8 cellular contexts compared by ENCODE assay signal in genomic region chr6:26158581-26159416, GRCh38.
DNase-seq lines count a peak whose midpoint lies in the region; ATAC-seq and TF ChIP-seq lines count a peak whose summit lies in the region.

No MANE protein-coding gene starts in this region.

- H3K4me3 ChIP-seq in epithelial cell of proximal tubule (ENCODE audit: low read depth, low read length) (peak overlapping the region; percentile 62), mucosa of rectum (ENCODE audit: low read length in 2 of 2) (peak overlapping the region; percentile 82 to 93)

- H3K9ac ChIP-seq in mucosa of rectum (ENCODE audit: low read depth in 1 of 2, low read length in 2 of 2), result peak overlapping the region; percentile 75 to 96

- H3K4me1 Mint-ChIP-seq in activated CD8-positive, alpha-beta memory T cell treated with anti-CD3 and anti-CD28 coated beads, Interleukin-2, amount 10 ng/mL, durations not matched to agents 7 days and 5 days, result peaks cover 51% of the 10 kb centered on the region

- DNase-seq in activated CD4-positive, CD25-positive, alpha-beta regulatory T cell treated with anti-CD3 and anti-CD28 coated beads, Interleukin-2, amount 50 U/mL, for 72 hours, result peak; percentile 54
- DNase-seq in NCI-H748 (lab: John Stamatoyannopoulos, UW; ENCODE audit: unreplicated experiment) (peak; percentile 70), epithelial cell of proximal tubule (ENCODE audit: low read depth) (no peak), superior temporal gyrus (ENCODE audit: extremely low spot score) (peak; percentile 72), HuH-7.5 (ENCODE audit: low spot score) (no peak)
- peak; percentile 82 for DNase-seq in activated CD8-positive, alpha-beta memory T cell treated with anti-CD3 and anti-CD28 coated beads, Interleukin-2, amount 10 ng/mL, durations not matched to agents 7 days and 5 days

- peak overlapping the region; percentile 87 for H3K4me3 Mint-ChIP-seq in activated CD8-positive, alpha-beta memory T cell treated with anti-CD3 and anti-CD28 coated beads, Interleukin-2, amount 10 ng/mL, durations not matched to agents 7 days and 5 days

- peak overlapping the region; percentile 96 to 99 for H3K27ac ChIP-seq in mucosa of rectum (ENCODE audit: low read depth in 2 of 2, low read length in 2 of 2)

- peak overlapping the region; percentile 97 for H3K27ac Mint-ChIP-seq in activated CD8-positive, alpha-beta memory T cell treated with anti-CD3 and anti-CD28 coated beads, Interleukin-2, amount 10 ng/mL, durations not matched to agents 7 days and 5 days

- H3K9me3 ChIP-seq in mucosa of rectum (ENCODE audit: control insufficient read depth in 2 of 2, low read length in 2 of 2), result no peaks in the 10 kb centered on the region

- CTCF ChIA-PET in activated CD8-positive, alpha-beta memory T cell treated with anti-CD3 and anti-CD28 coated beads, Interleukin-2, amount 10 ng/mL, durations not matched to agents 7 days and 5 days (lab: Charles Lee), result interaction anchor here (0.8 to 7.1 kb wide), 14 partner anchors 9 to 151 kb away, joined by 3 to 101 read pairs (median 5); a partner anchor contains a TSS

- peaks cover 22 to 43% of the 10 kb centered on the region in 2 donors for H3K4me1 ChIP-seq in mucosa of rectum (ENCODE audit: control insufficient read depth in 2 of 2, insufficient read depth in 2 of 2, low read length in 2 of 2)

- no peaks in the 10 kb centered on the region for H3K36me3 ChIP-seq in mucosa of rectum (ENCODE audit: control insufficient read depth in 2 of 2, insufficient read depth in 2 of 2, low read length in 2 of 2)

- H3K36me3 Mint-ChIP-seq in activated CD8-positive, alpha-beta memory T cell treated with anti-CD3 and anti-CD28 coated beads, Interleukin-2, amount 10 ng/mL, durations not matched to agents 7 days and 5 days, result peaks cover 19% of the 10 kb centered on the region

- H3K9me3 Mint-ChIP-seq in activated CD8-positive, alpha-beta memory T cell treated with anti-CD3 and anti-CD28 coated beads, Interleukin-2, amount 10 ng/mL, durations not matched to agents 7 days and 5 days (ENCODE audit: low read depth), result no peaks in the 10 kb centered on the region

- no peaks in the 10 kb centered on the region for H3K27me3 ChIP-seq in mucosa of rectum (ENCODE audit: control insufficient read depth in 2 of 2, insufficient read depth in 2 of 2, low read length in 2 of 2)

- H3K27me3 Mint-ChIP-seq in activated CD8-positive, alpha-beta memory T cell treated with anti-CD3 and anti-CD28 coated beads, Interleukin-2, amount 10 ng/mL, durations not matched to agents 7 days and 5 days, result peaks cover 17% of the 10 kb centered on the region

- no peak for TF ChIP-seq CTCF in epithelial cell of proximal tubule (conservative IDR thresholded peaks at IDR 0.05; ENCODE audit: low read depth, low read length)

- no peak for ATAC-seq in activated CD4-positive, CD25-positive, alpha-beta regulatory T cell treated with anti-CD3 and anti-CD28 coated beads, Interleukin-2, amount 50 U/mL, for 24 hours
- ATAC-seq in activated CD8-positive, alpha-beta memory T cell treated with anti-CD3 and anti-CD28 coated beads, Interleukin-2, amount 10 ng/mL, durations not matched to agents 7 days and 5 days, result peak; percentile 5

Comparison
In these comparisons a context has a peak if more than half of its experiments do, and no peak if none do; other contexts are left out.
1. DNase-seq: peak in activated CD4-positive, CD25-positive, alpha-beta regulatory T cell treated with anti-CD3 and anti-CD28 coated beads, Interleukin-2, amount 50 U/mL, for 72 hours (single experiment), NCI-H748 (single experiment), activated CD8-positive, alpha-beta memory T cell treated with anti-CD3 and anti-CD28 coated beads, Interleukin-2, amount 10 ng/mL, durations not matched to agents 7 days and 5 days (single experiment) and superior temporal gyrus (single experiment); none in epithelial cell of proximal tubule (single experiment) and HuH-7.5 (single experiment).